ENCODE assay signal across 1 cellular context in the genomic region with DNA sequence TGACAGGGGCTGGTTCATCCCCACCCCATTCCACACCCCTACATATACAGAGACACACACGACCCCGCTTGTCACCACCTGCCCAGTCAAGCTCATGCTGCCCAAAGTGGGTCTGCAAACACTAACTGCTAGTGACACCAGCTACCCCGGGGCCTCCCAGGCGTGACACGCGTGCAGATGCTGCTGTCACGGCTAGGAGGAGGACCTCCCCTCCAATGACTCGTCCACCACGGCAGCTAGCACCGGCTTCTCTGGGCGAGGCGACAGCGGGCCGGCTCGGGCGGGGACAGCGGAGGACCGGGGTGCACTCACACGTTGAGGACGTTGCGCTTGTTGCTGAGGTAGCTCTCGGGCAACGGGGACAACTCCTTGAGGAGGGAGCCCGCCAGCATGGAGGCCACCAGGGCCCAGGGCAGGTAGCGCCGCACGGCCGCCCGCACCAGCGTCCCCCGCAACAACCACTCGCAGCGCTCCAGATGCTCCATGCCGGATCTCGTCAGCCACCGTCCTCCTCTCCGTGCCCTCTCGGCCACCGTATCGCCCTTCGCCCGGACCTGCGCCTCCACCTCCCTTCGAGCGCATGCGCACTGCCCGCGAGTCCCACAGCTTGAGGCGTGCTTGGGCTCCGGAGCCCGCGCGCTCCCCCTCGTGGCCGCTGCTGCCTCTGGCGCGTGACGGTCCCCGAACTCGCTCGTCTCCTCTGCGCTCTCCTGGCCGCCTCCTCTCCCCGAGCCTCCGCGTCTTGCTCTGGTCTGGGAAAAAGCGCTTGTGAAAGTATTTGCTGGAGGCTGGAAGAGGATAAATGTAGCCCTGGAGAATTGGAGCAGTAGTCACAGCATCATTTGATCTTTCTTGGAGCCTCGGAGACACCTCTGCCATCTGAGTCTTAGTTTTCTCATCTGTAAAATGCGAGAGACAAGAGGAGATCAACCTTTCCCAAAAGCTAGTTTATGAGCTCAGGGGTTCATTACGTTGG.
A peak's percentile ranks its signal among the peaks of the same experiment; 100 is the strongest.
TF ChIP-seq lines count a peak whose summit lies in the region.

A gene with protein sequence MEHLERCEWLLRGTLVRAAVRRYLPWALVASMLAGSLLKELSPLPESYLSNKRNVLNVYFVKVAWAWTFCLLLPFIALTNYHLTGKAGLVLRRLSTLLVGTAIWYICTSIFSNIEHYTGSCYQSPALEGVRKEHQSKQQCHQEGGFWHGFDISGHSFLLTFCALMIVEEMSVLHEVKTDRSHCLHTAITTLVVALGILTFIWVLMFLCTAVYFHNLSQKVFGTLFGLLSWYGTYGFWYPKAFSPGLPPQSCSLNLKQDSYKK (minus strand): TSS at position 539 of the 976 bp plus-strand sequence. CDS start 54 bp downstream, at position 485.

TF ChIP-seq in IMR-90, 13 proteins besides CTCF, POLR2A, EP300 and RAD21 (continued from another document):
- no peak for TF ChIP-seq FOS (IDR thresholded peaks at IDR 0.05; ENCODE audit: low read depth, low read length)
- TF ChIP-seq MXI1 (IDR thresholded peaks at IDR 0.05; ENCODE audit: borderline replicate concordance, low read depth, low read length): peak; percentile 87
- TF ChIP-seq RFX5 (IDR thresholded peaks at IDR 0.05; ENCODE audit: low read depth, low read length): no peak
